27 cellular contexts compared by ENCODE assay signal in the genomic region with DNA sequence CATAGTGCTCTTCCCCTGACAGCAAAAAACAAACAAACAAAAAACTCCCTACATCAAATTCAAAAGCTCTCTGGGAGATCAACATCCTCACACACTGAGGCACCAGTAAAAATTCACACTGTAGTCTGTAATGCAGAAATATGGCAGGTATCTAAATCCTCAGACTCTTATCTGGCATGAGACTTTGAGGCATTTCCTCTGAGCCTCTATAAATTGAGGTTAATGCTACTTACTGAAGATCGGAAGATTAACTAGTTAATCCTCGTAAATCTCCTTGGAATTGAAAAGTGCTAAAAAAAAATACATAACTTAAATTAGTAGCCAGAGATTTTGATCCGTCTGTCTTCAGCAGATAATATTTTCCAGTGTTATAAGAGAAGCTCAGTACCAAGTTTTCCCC.
"Had no signal": no experiment of that assay in that cellular context is flagged by ENCODE, and none has a peak within 500 bp of the region (broad histone marks: within the 10 kb centered on the region; RNA-seq: fewer than 3 reads in every experiment).

No MANE protein-coding gene starts in this region.

- H3K4me2 ChIP-seq: hepatocyte had no signal

- H3K27ac ChIP-seq: coronary artery, dorsolateral prefrontal cortex, gastrocnemius medialis, hepatocyte, left lung, lower lobe of right lung, right lobe of liver, thoracic aorta had no signal

- H2AFZ ChIP-seq: hepatocyte had no signal

- H3K27ac Mint-ChIP-seq: activated CD4-positive, alpha-beta memory T cell treated with anti-CD3 and anti-CD28 coated beads, Interleukin-2, amount 10 ng/mL, durations not matched to agents 7 days and 5 days; activated CD4-positive, alpha-beta T cell treated with anti-CD3 and anti-CD28 coated beads, Interleukin-2, amount 10 ng/mL, durations not matched to agents 7 days and 5 days; activated naive CD4-positive, alpha-beta T cell treated with anti-CD3 and anti-CD28 coated beads, Interleukin-2, amount 10 ng/mL, durations not matched to agents 7 days and 5 days; activated naive CD8-positive, alpha-beta T cell treated with anti-CD3 and anti-CD28 coated beads, Interleukin-2, amount 10 ng/mL, durations not matched to agents 7 days and 5 days; activated T-cell treated with anti-CD3 and anti-CD28 coated beads, Interleukin-2, amount 50 U/mL, for 24 hours; natural killer cell treated with Interleukin-12 subunit alpha and Interleukin-12 subunit beta and Interleukin-15 and Interleukin-18, amount 100 ng/mL, for 72 hours; stimulated activated effector memory CD8-positive, alpha-beta T cell treated with anti-CD3 and anti-CD28 coated beads, Interleukin-12 subunit alpha, Interleukin-12 subunit beta, amount 100 ng/mL, for 72 hours; stimulated activated naive CD8-positive, alpha-beta T cell treated with anti-CD3 and anti-CD28 coated beads, Interleukin-15, Interleukin-2, amounts not matched to agents 100 ng/mL and 50 ng/mL, for 24 hours had no signal

- H3K27me3 Mint-ChIP-seq: activated CD4-positive, alpha-beta memory T cell treated with anti-CD3 and anti-CD28 coated beads, Interleukin-2, amount 10 ng/mL, durations not matched to agents 7 days and 5 days; activated CD4-positive, alpha-beta T cell treated with anti-CD3 and anti-CD28 coated beads, Interleukin-2, amount 10 ng/mL, durations not matched to agents 7 days and 5 days; activated naive CD4-positive, alpha-beta T cell treated with anti-CD3 and anti-CD28 coated beads, Interleukin-2, amount 10 ng/mL, durations not matched to agents 7 days and 5 days; activated naive CD8-positive, alpha-beta T cell treated with anti-CD3 and anti-CD28 coated beads, Interleukin-2, amount 10 ng/mL, durations not matched to agents 7 days and 5 days; activated T-cell treated with anti-CD3 and anti-CD28 coated beads, Interleukin-2, amount 50 U/mL, for 24 hours; central memory CD8-positive, alpha-beta T cell; natural killer cell treated with Interleukin-12 subunit alpha and Interleukin-12 subunit beta and Interleukin-15 and Interleukin-18, amount 100 ng/mL, for 72 hours; stimulated activated naive CD8-positive, alpha-beta T cell treated with anti-CD3 and anti-CD28 coated beads, Interleukin-15, Interleukin-2, amounts not matched to agents 100 ng/mL and 50 ng/mL, for 24 hours had no signal

- H3K27me3 ChIP-seq: dorsolateral prefrontal cortex, gastrocnemius medialis, hepatocyte, left lung, right lobe of liver had no signal

- H3K4me1 ChIP-seq: gastrocnemius medialis, lower lobe of right lung, right lobe of liver had no signal

- DNase-seq: activated CD4-positive, alpha-beta memory T cell treated with anti-CD3 and anti-CD28 coated beads, Interleukin-2, amount 10 ng/mL, durations not matched to agents 7 days and 5 days; activated CD4-positive, alpha-beta T cell treated with anti-CD3 and anti-CD28 coated beads, Interleukin-2, amount 10 ng/mL, durations not matched to agents 7 days and 5 days; activated CD8-positive, alpha-beta memory T cell treated with anti-CD3 and anti-CD28 coated beads, Interleukin-2, amount 50 U/mL, for 48 hours; activated gamma-delta T cell; activated naive CD4-positive, alpha-beta T cell treated with anti-CD3 and anti-CD28 coated beads, Interleukin-2, amount 10 ng/mL, durations not matched to agents 7 days and 5 days; activated naive CD8-positive, alpha-beta T cell treated with anti-CD3 and anti-CD28 coated beads, Interleukin-2, amount 10 ng/mL, durations not matched to agents 7 days and 5 days; activated T-cell treated with anti-CD3 and anti-CD28 coated beads, Interleukin-2, amount 50 U/mL, for 24 hours; amniotic stem cell; dorsolateral prefrontal cortex; effector memory CD4-positive, alpha-beta T cell; gastrocnemius medialis; left lung; lower lobe of right lung; mesenchymal stem cell; mucosa of descending colon; posterior cingulate gyrus; right lobe of liver; stimulated activated CD4-positive, alpha-beta T cell treated with anti-CD3 and anti-CD28 coated beads, Interleukin-12 subunit alpha, Interleukin-12 subunit beta, amount 100 ng/mL, for 4 hours; stimulated activated CD4-positive, alpha-beta T cell treated with anti-CD3 and anti-CD28 coated beads, Interleukin-4, amount 100 ng/mL, for 24 hours had no signal

- H3K79me2 ChIP-seq: hepatocyte had no signal

- H3K36me3 ChIP-seq: gastrocnemius medialis, thoracic aorta had no signal

- ATAC-seq: activated CD4-positive, CD25-positive, alpha-beta regulatory T cell treated with anti-CD3 and anti-CD28 coated beads, Interleukin-2, amount 50 U/mL, for 24 hours; gastrocnemius medialis; left lung; lower lobe of right lung; mucosa of descending colon; natural killer cell treated with Interleukin-12 subunit alpha and Interleukin-12 subunit beta and Interleukin-15 and Interleukin-18, amount 100 ng/mL, for 72 hours; right lobe of liver; stimulated activated effector memory CD8-positive, alpha-beta T cell treated with anti-CD3 and anti-CD28 coated beads, Interleukin-12 subunit alpha, Interleukin-12 subunit beta, amount 100 ng/mL, for 72 hours had no signal

- H3K4me3 Mint-ChIP-seq: activated CD4-positive, alpha-beta memory T cell treated with anti-CD3 and anti-CD28 coated beads, Interleukin-2, amount 10 ng/mL, durations not matched to agents 7 days and 5 days; activated CD4-positive, alpha-beta T cell treated with anti-CD3 and anti-CD28 coated beads, Interleukin-2, amount 10 ng/mL, durations not matched to agents 7 days and 5 days; activated naive CD4-positive, alpha-beta T cell treated with anti-CD3 and anti-CD28 coated beads, Interleukin-2, amount 10 ng/mL, durations not matched to agents 7 days and 5 days; activated naive CD8-positive, alpha-beta T cell treated with anti-CD3 and anti-CD28 coated beads, Interleukin-2, amount 10 ng/mL, durations not matched to agents 7 days and 5 days; activated T-cell treated with anti-CD3 and anti-CD28 coated beads, Interleukin-2, amount 50 U/mL, for 24 hours; central memory CD8-positive, alpha-beta T cell; natural killer cell treated with Interleukin-12 subunit alpha and Interleukin-12 subunit beta and Interleukin-15 and Interleukin-18, amount 100 ng/mL, for 72 hours; stimulated activated effector memory CD8-positive, alpha-beta T cell treated with anti-CD3 and anti-CD28 coated beads, Interleukin-12 subunit alpha, Interleukin-12 subunit beta, amount 100 ng/mL, for 72 hours; stimulated activated naive CD8-positive, alpha-beta T cell treated with anti-CD3 and anti-CD28 coated beads, Interleukin-15, Interleukin-2, amounts not matched to agents 100 ng/mL and 50 ng/mL, for 24 hours had no signal

- H3K9me3 Mint-ChIP-seq: activated CD4-positive, alpha-beta memory T cell treated with anti-CD3 and anti-CD28 coated beads, Interleukin-2, amount 10 ng/mL, durations not matched to agents 7 days and 5 days; activated CD4-positive, alpha-beta T cell treated with anti-CD3 and anti-CD28 coated beads, Interleukin-2, amount 10 ng/mL, durations not matched to agents 7 days and 5 days; activated naive CD4-positive, alpha-beta T cell treated with anti-CD3 and anti-CD28 coated beads, Interleukin-2, amount 10 ng/mL, durations not matched to agents 7 days and 5 days; activated naive CD8-positive, alpha-beta T cell treated with anti-CD3 and anti-CD28 coated beads, Interleukin-2, amount 10 ng/mL, durations not matched to agents 7 days and 5 days; activated T-cell treated with anti-CD3 and anti-CD28 coated beads, Interleukin-2, amount 50 U/mL, for 24 hours; natural killer cell treated with Interleukin-12 subunit alpha and Interleukin-12 subunit beta and Interleukin-15 and Interleukin-18, amount 100 ng/mL, for 72 hours; stimulated activated naive CD8-positive, alpha-beta T cell treated with anti-CD3 and anti-CD28 coated beads, Interleukin-15, Interleukin-2, amounts not matched to agents 100 ng/mL and 50 ng/mL, for 24 hours had no signal

- H3K4me3 ChIP-seq: coronary artery, dorsolateral prefrontal cortex, gastrocnemius medialis, hepatocyte, left lung, lower lobe of right lung, mucosa of descending colon, right lobe of liver, thoracic aorta had no signal

- H3K9me3 ChIP-seq: gastrocnemius medialis, left lung, lower lobe of right lung, mucosa of descending colon, right lobe of liver, thoracic aorta had no signal
